16 cellular contexts compared by ENCODE assay signal in genomic region chr14:56349942-56350341, GRCh38.
DNase-seq lines count a peak whose midpoint lies in the region; ATAC-seq and TF ChIP-seq lines count a peak whose summit lies in the region.
"Had no signal": no experiment of that assay in that cellular context is flagged by ENCODE, and none has a peak within 500 bp of the region (broad histone marks: within the 10 kb centered on the region; RNA-seq: fewer than 3 reads in every experiment).

No MANE protein-coding gene starts in this region.

- no peak for TF ChIP-seq CTCF in LNCaP clone FGC (IDR thresholded peaks at IDR 0.05; ENCODE audit: control insufficient read depth, extremely low read depth, insufficient read depth)
- TF ChIP-seq CTCF in tibial artery (IDR thresholded peaks at IDR 0.05), result no peak
- no peak for TF ChIP-seq CTCF in WTC11 (IDR thresholded peaks at IDR 0.05)
- TF ChIP-seq CTCF in neural progenitor cell (IDR thresholded peaks at IDR 0.05), result no peak

- no peaks in the 10 kb centered on the region for H3K4me1 Mint-ChIP-seq in WTC11
- no peaks in the 10 kb centered on the region for H3K4me1 Mint-ChIP-seq in neural progenitor cell
- no peaks in the 10 kb centered on the region for H3K4me1 Mint-ChIP-seq in activated naive CD8-positive, alpha-beta T cell treated with anti-CD3 and anti-CD28 coated beads for 36 hours
- H3K4me1 Mint-ChIP-seq: CD4-positive, alpha-beta memory T cell had no signal

- H3K9me3 ChIP-seq in tibial artery (no peaks in the 10 kb centered on the region), neural progenitor cell (ENCODE audit: low read depth) (no peaks in the 10 kb centered on the region)

- intact Hi-C loops in tibial artery (cut with DNase I; ENCODE audit: low total_unique reads), result no loop called here

- H3K27me3 Mint-ChIP-seq in WTC11 (ENCODE audit: low read depth) (no peaks in the 10 kb centered on the region), neural progenitor cell (ENCODE audit: insufficient read depth, low read depth) (no peaks in the 10 kb centered on the region)
- peaks cover 3% of the 10 kb centered on the region for H3K27me3 Mint-ChIP-seq in activated naive CD8-positive, alpha-beta T cell treated with anti-CD3 and anti-CD28 coated beads for 36 hours

- H3K4me3 Mint-ChIP-seq in WTC11, result no peak overlapping the region
- no peak overlapping the region for H3K4me3 Mint-ChIP-seq in neural progenitor cell
- H3K4me3 Mint-ChIP-seq in activated naive CD8-positive, alpha-beta T cell treated with anti-CD3 and anti-CD28 coated beads for 36 hours, result no peak overlapping the region
- H3K4me3 Mint-ChIP-seq: CD4-positive, alpha-beta memory T cell had no signal

- H3K9me3 Mint-ChIP-seq in WTC11 (peaks cover 10% of the 10 kb centered on the region), neural progenitor cell (peaks cover 12% of the 10 kb centered on the region)
- peaks cover 11% of the 10 kb centered on the region for H3K9me3 Mint-ChIP-seq in activated naive CD8-positive, alpha-beta T cell treated with anti-CD3 and anti-CD28 coated beads for 36 hours

- DNase-seq in LNCaP clone FGC (ENCODE audit: low read depth), result peak; percentile 79
- DNase-seq in cerebellar cortex (ENCODE audit: low spot score), result peak; percentile 47
- no peak for DNase-seq in tibial artery
- DNase-seq in WTC11 (ENCODE audit: low spot score), result no peak
- DNase-seq in neural progenitor cell (ENCODE audit: low spot score), result no peak
- no peak for DNase-seq in activated naive CD8-positive, alpha-beta T cell treated with anti-CD3 and anti-CD28 coated beads for 36 hours
- DNase-seq: C1 segment of cervical spinal cord; Calu3; CD4-positive, alpha-beta memory T cell; COR-L47; DMS53; DMS79 treated with DMSO at 0.1 percent for 48 hours; GM23248; H7; HCEC 1CT had no signal

- H3K4me1 ChIP-seq in tibial artery (no peaks in the 10 kb centered on the region), neural progenitor cell (no peaks in the 10 kb centered on the region)

- no peaks in the 10 kb centered on the region for H3K27me3 ChIP-seq in tibial artery
- H3K27me3 ChIP-seq in neural progenitor cell, result no peaks in the 10 kb centered on the region

- H3K36me3 ChIP-seq in tibial artery (no peaks in the 10 kb centered on the region), neural progenitor cell (no peaks in the 10 kb centered on the region)

- H3K9ac ChIP-seq in neural progenitor cell, result no peak overlapping the region
- H3K9ac ChIP-seq: GM23248 had no signal

- peak overlapping the region; percentile 4 to 13 for H3K27ac ChIP-seq in tibial artery
- no peak overlapping the region for H3K27ac ChIP-seq in neural progenitor cell
- H3K27ac ChIP-seq: GM23248 had no signal

- peaks cover 5% of the 10 kb centered on the region for H3K36me3 Mint-ChIP-seq in WTC11
- peaks cover 3% of the 10 kb centered on the region for H3K36me3 Mint-ChIP-seq in neural progenitor cell
- H3K36me3 Mint-ChIP-seq in activated naive CD8-positive, alpha-beta T cell treated with anti-CD3 and anti-CD28 coated beads for 36 hours, result peaks cover 4% of the 10 kb centered on the region

- H3K4me3 ChIP-seq in LNCaP clone FGC (ENCODE audit: low read depth, low read length) (no peak overlapping the region), tibial artery (no peak overlapping the region), neural progenitor cell (no peak overlapping the region)
- H3K4me3 ChIP-seq: GM12878, GM23248 had no signal

- H4K20me1 ChIP-seq in neural progenitor cell (ENCODE audit: low read depth), result no peaks in the 10 kb centered on the region

- no peaks in the 10 kb centered on the region for H3K79me2 ChIP-seq in neural progenitor cell (ENCODE audit: low read depth)

- no peak overlapping the region for H2AFZ ChIP-seq in neural progenitor cell (replicated peaks)
- H2AFZ ChIP-seq: GM23248 had no signal

- no peak for ATAC-seq in WTC11
- ATAC-seq: GM12878 had no signal

- H3F3A ChIP-seq in neural progenitor cell (ENCODE audit: low read depth), result no peaks in the 10 kb centered on the region

- CTCF ChIA-PET in WTC11 (lab: Charles Lee), result no interaction called here

- H3K27ac Mint-ChIP-seq in WTC11 (no peak overlapping the region), neural progenitor cell (no peak overlapping the region)
- H3K27ac Mint-ChIP-seq in activated naive CD8-positive, alpha-beta T cell treated with anti-CD3 and anti-CD28 coated beads for 36 hours, result no peak overlapping the region
- H3K27ac Mint-ChIP-seq: CD4-positive, alpha-beta memory T cell had no signal

- POLR2A ChIA-PET in WTC11 (lab: Charles Lee), result no interaction called here

- no peak overlapping the region for H3K4me2 ChIP-seq in neural progenitor cell

TF ChIP-seq in WTC11, 78 proteins besides CTCF, POLR2A, EP300 and RAD21 (continues in another document):
- TF ChIP-seq ESRRA (CRISPR knock-in tag; IDR thresholded peaks at IDR 0.05; ENCODE audit: borderline replicate concordance) (no peak), PRDM15 (CRISPR knock-in tag; IDR thresholded peaks at IDR 0.05) (no peak), ZNF512 (CRISPR knock-in tag; IDR thresholded peaks at IDR 0.05; ENCODE audit: borderline replicate concordance) (no peak), USF1 (CRISPR knock-in tag; IDR thresholded peaks at IDR 0.05) (no peak), ZNF423 (CRISPR knock-in tag; IDR thresholded peaks at IDR 0.05) (no peak), ZNF425 (CRISPR knock-in tag; conservative IDR thresholded peaks at IDR 0.05) (no peak)

Comparison
In these comparisons a context has a peak if more than half of its experiments do, and no peak if none do; other contexts are left out.
1. DNase-seq: peak in LNCaP clone FGC (single experiment) and cerebellar cortex (single experiment); none in tibial artery (0 of 2), WTC11 (single experiment), neural progenitor cell (single experiment) and activated naive CD8-positive, alpha-beta T cell treated with anti-CD3 and anti-CD28 coated beads for 36 hours (single experiment).